Comparison of ENCODE assay signal across 1 cellular context in the genomic region with DNA sequence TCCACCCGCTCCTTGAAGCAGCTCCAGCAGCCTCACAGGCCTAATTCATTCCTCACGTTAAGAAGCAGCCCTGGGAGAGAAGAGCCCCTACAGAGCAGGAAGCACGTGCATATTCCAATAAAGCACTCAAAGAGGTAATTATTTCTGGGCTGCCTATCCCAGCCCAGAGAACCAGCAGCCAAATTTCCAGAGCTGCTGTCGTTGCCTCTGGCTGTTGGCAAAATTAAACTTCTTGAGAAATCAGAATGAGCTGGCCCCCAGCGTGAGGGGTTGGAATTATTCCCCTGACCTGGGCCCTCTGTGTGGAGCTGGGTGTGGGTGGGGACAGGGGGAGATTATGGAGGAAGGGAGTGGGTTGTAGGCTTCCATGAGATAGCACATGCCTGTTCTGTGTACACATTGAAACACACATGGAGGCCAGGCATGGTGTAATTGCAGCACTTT.
A peak's percentile ranks its signal among the peaks of the same experiment; 100 is the strongest.
TF ChIP-seq lines count a peak whose summit lies in the region.

No MANE protein-coding gene starts in this region.

TF ChIP-seq in HEK293, 187 proteins besides CTCF, POLR2A, EP300 and RAD21 (continued from another document):
- TF ChIP-seq, protein P1, sequence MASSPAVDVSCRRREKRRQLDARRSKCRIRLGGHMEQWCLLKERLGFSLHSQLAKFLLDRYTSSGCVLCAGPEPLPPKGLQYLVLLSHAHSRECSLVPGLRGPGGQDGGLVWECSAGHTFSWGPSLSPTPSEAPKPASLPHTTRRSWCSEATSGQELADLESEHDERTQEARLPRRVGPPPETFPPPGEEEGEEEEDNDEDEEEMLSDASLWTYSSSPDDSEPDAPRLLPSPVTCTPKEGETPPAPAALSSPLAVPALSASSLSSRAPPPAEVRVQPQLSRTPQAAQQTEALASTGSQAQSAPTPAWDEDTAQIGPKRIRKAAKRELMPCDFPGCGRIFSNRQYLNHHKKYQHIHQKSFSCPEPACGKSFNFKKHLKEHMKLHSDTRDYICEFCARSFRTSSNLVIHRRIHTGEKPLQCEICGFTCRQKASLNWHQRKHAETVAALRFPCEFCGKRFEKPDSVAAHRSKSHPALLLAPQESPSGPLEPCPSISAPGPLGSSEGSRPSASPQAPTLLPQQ (tag by site-specific recombination; IDR thresholded peaks at IDR 0.05): no peak
- TF ChIP-seq GLIS1 (tag by site-specific recombination; IDR thresholded peaks at IDR 0.05): peak; percentile 74
- peak; percentile 51 for TF ChIP-seq ZIC2 (tag by site-specific recombination; IDR thresholded peaks at IDR 0.05)
- TF ChIP-seq GFI1B (tag by site-specific recombination; IDR thresholded peaks at IDR 0.05): no peak
- TF ChIP-seq EGR2 (tag by site-specific recombination; IDR thresholded peaks at IDR 0.05; ENCODE audit: low read depth): peak; percentile 83
